ENCODE assay signal across 13 cellular contexts in genomic region chr11:116925050-116925449, GRCh38.
DNase-seq lines count a peak whose midpoint lies in the region; ATAC-seq lines count a peak whose summit lies in the region.
"Had no signal": no experiment of that assay in that cellular context is flagged by ENCODE, and none has a peak within 500 bp of the region (broad histone marks: within the 10 kb centered on the region; RNA-seq: fewer than 3 reads in every experiment).

No MANE protein-coding gene starts in this region.

- peaks cover 13% of the 10 kb centered on the region for H3K36me3 Mint-ChIP-seq in natural killer cell treated with Interleukin-12 subunit alpha and Interleukin-12 subunit beta and Interleukin-15 and Interleukin-18, amount 100 ng/mL, for 72 hours

- no peaks in the 10 kb centered on the region for H3K9me3 Mint-ChIP-seq in natural killer cell treated with Interleukin-12 subunit alpha and Interleukin-12 subunit beta and Interleukin-15 and Interleukin-18, amount 100 ng/mL, for 72 hours
- H3K9me3 Mint-ChIP-seq: mesothelial cell of epicardium had no signal

- peak overlapping the region; percentile 59 to 82 for H3K27ac Mint-ChIP-seq in natural killer cell treated with Interleukin-12 subunit alpha and Interleukin-12 subunit beta and Interleukin-15 and Interleukin-18, amount 100 ng/mL, for 72 hours
- H3K27ac Mint-ChIP-seq: mesothelial cell of epicardium had no signal

- H3K4me1 Mint-ChIP-seq in natural killer cell treated with Interleukin-12 subunit alpha and Interleukin-12 subunit beta and Interleukin-15 and Interleukin-18, amount 100 ng/mL, for 72 hours (ENCODE audit: low read depth in 2 of 2) = peaks cover 45 to 48% of the 10 kb centered on the region in 2 donors

- ATAC-seq in HG03354 (IDR thresholded peaks at IDR 0.05; ENCODE audit: poor library complexity, severe bottlenecking, unreplicated experiment) (peak; percentile 35), HG02970 (IDR thresholded peaks at IDR 0.05; ENCODE audit: low FRiP score, unreplicated experiment) (no peak)
- ATAC-seq in natural killer cell treated with Interleukin-12 subunit alpha and Interleukin-12 subunit beta and Interleukin-15 and Interleukin-18, amount 100 ng/mL, for 72 hours = peak in 1 of 2 donors; percentile 41
- ATAC-seq: PC-3 had no signal

- H3K27me3 Mint-ChIP-seq in natural killer cell treated with Interleukin-12 subunit alpha and Interleukin-12 subunit beta and Interleukin-15 and Interleukin-18, amount 100 ng/mL, for 72 hours = no peaks in the 10 kb centered on the region

- peak; percentile 17 for DNase-seq in activated effector memory CD4-positive, alpha-beta T cell treated with Interleukin-2 at 50 U/mL for 16 hours
- no peak for DNase-seq in natural killer cell treated with Interleukin-12 subunit alpha and Interleukin-12 subunit beta and Interleukin-15 and Interleukin-18, amount 100 ng/mL, for 72 hours (ENCODE audit: low spot score)
- DNase-seq in mesenteric fat pad (ENCODE audit: low spot score) (no peak), SW 1271 (lab: John Stamatoyannopoulos, UW) (no peak)
- DNase-seq: cerebellar nuclear complex, esophagus squamous epithelium, PC-3, retina, substantia nigra had no signal

- peak overlapping the region; percentile 41 for H3K4me3 Mint-ChIP-seq in natural killer cell treated with Interleukin-12 subunit alpha and Interleukin-12 subunit beta and Interleukin-15 and Interleukin-18, amount 100 ng/mL, for 72 hours
- H3K4me3 Mint-ChIP-seq: mesothelial cell of epicardium had no signal

- H3K4me3 ChIP-seq in GM08714 (ENCODE audit: low read length) = peak overlapping the region; percentile 32; the same call in 1 of the 2 replicates
- H3K4me3 ChIP-seq: esophagus squamous epithelium had no signal
